10 cellular contexts compared by ENCODE assay signal in genomic region chr12:47821346-47821706, GRCh38. TPM values are rescaled to one million over a fixed set of nuclear protein-coding genes. Genes with fewer than 3 reads are reported as not detected.
DNase-seq lines count a peak whose midpoint lies in the region; ATAC-seq and TF ChIP-seq lines count a peak whose summit lies in the region.
"Had no signal": no experiment of that assay in that cellular context is flagged by ENCODE, and none has a peak within 500 bp of the region (broad histone marks: within the 10 kb centered on the region; RNA-seq: fewer than 3 reads in every experiment).

No MANE protein-coding gene starts in this region.

- WGBS in SK-N-SH (ENCODE audit: low lambda C conversion rate) = 100% methylated on average over 4 of the region's 4 CpGs
- WGBS in adrenal gland, 4 donors = 85 to 94% (median 87%) methylated on average over 4 of the region's 4 CpGs
- WGBS in liver = 89% methylated on average over 4 of the region's 4 CpGs
- 58 to 71% methylated on average over 4 of the region's 4 CpGs for WGBS in testis, 2 donors

- CTCF ChIA-PET in SK-N-SH (lab: Yijun Ruan, JAX) = interaction anchor here (0.7 to 7.3 kb wide), 10 partner anchors 10 to 170 kb away, joined by 3 to 59 read pairs (median 4); no protein-coding TSS in a partner anchor

- DNase-seq in SK-N-SH (no peak), adrenal gland (no peak), testis (no peak), NCI-H2029 treated with DMSO at 0.1 percent for 48 hours (lab: John Stamatoyannopoulos, UW) (no peak), GM13976 (ENCODE audit: low spot score) (no peak), NCI-H187 (lab: John Stamatoyannopoulos, UW) (no peak)
- DNase-seq: NCI-H2171 treated with DMSO at 0.1 percent for 48 hours had no signal

- H3K9me3 ChIP-seq in SK-N-SH (no peaks in the 10 kb centered on the region), adrenal gland (replicated peaks in 1 of 3) (no peaks in the 10 kb centered on the region), liver (ENCODE audit: control insufficient read depth in 4 of 4, low read length in 3 of 4) (no peaks in the 10 kb centered on the region), testis (no peaks in the 10 kb centered on the region)

- peak overlapping the region; percentile 96 for H3K4me2 ChIP-seq in SK-N-SH

- H3K9me2 ChIP-seq in SK-N-SH = no peaks in the 10 kb centered on the region

- ATAC-seq in SK-N-SH treated with all-trans-retinoic acid at 6 μM for 48 hours = no peak

- TF ChIP-seq EP300 in SK-N-SH (IDR thresholded peaks at IDR 0.05; ENCODE audit: borderline replicate concordance in 1 of 2, low read depth in 1 of 2, low read length in 1 of 2) = no peak

- H3K4me1 ChIP-seq in SK-N-SH (ENCODE audit: control insufficient read depth in 1 of 2, insufficient read depth in 2 of 2, low read depth in 1 of 2, low read length in 1 of 2) (peaks cover 35 to 38% of the 10 kb centered on the region in 2 experiments), adrenal gland (replicated peaks in 1 of 2) (peaks cover 52 to 73% of the 10 kb centered on the region in 2 donors), liver (ENCODE audit: control insufficient read depth in 4 of 4, insufficient read depth in 4 of 4, low read length in 3 of 4) (peaks cover 0 to 26% (median 5%) of the 10 kb centered on the region in 4 donors), testis (peaks cover 58% of the 10 kb centered on the region)

- TF ChIP-seq POLR2A in adrenal gland (IDR thresholded peaks at IDR 0.05) = no peak
- no peak for TF ChIP-seq POLR2A in testis (IDR thresholded peaks at IDR 0.05)

- H3K27ac ChIP-seq in SK-N-SH (ENCODE audit: low read depth in 2 of 2, low read length in 1 of 2) (peak overlapping the region; percentile 90 to 92), adrenal gland (peak overlapping the region; percentile 95 to 100 (median 99)), liver (ENCODE audit: low read depth in 1 of 2, low read length in 2 of 2) (peak overlapping the region; percentile 80 to 84), testis (peak overlapping the region; percentile 60 to 96)
- H3K27ac ChIP-seq: 22Rv1 had no signal

- H3K27me3 ChIP-seq in SK-N-SH (ENCODE audit: insufficient read depth) (no peaks in the 10 kb centered on the region), adrenal gland (no peaks in the 10 kb centered on the region), liver (ENCODE audit: control insufficient read depth in 4 of 4, insufficient read depth in 4 of 4, low read length in 3 of 4) (no peaks in the 10 kb centered on the region), testis (no peaks in the 10 kb centered on the region)

- in situ Hi-C loops in GM13976 (cut with MboI; ENCODE audit: low sequenced_read_pairs, unreplicated experiment) = no loop called here

- H3K36me3 ChIP-seq in SK-N-SH (replicated peaks in 1 of 2; ENCODE audit: control insufficient read depth in 1 of 2, insufficient read depth in 2 of 2, low read length in 1 of 2) (peaks cover 0 to 2% of the 10 kb centered on the region in 2 experiments), adrenal gland (replicated peaks in 1 of 2) (no peaks in the 10 kb centered on the region), liver (ENCODE audit: control insufficient read depth in 4 of 4, insufficient read depth in 3 of 4, low read depth in 1 of 4, low read length in 3 of 4) (no peaks in the 10 kb centered on the region), testis (ENCODE audit: low read depth, missing control alignments) (no peaks in the 10 kb centered on the region)

- POLR2A ChIA-PET in SK-N-SH (lab: Yijun Ruan, JAX) = interaction anchor here (1.2 kb wide), 1 partner anchor 16 kb away, joined by 5 read pairs; no protein-coding TSS in a partner anchor

- H3K79me2 ChIP-seq in SK-N-SH (ENCODE audit: insufficient read depth) = peaks cover 46% of the 10 kb centered on the region

- no peak for TF ChIP-seq CTCF in SK-N-SH (IDR thresholded peaks at IDR 0.05)
- no peak for TF ChIP-seq CTCF in adrenal gland (IDR thresholded peaks at IDR 0.05)
- TF ChIP-seq CTCF in liver (IDR thresholded peaks at IDR 0.05; ENCODE audit: low read depth, low read length, missing input control) = no peak
- TF ChIP-seq CTCF in testis (IDR thresholded peaks at IDR 0.05) = no peak
- TF ChIP-seq CTCF in GM13976 (IDR thresholded peaks at IDR 0.05; ENCODE audit: borderline replicate concordance, control extremely low read depth, extremely low read depth, insufficient read depth, missing control alignments) = no peak

- H3K4me3 ChIP-seq in SK-N-SH (ENCODE audit: low read depth in 2 of 2, low read length in 1 of 2) (peak overlapping the region in 1 of 2 experiments; percentile 83; a peak in 1 of 4 replicates), adrenal gland (peak overlapping the region in 1 of 4 donors; percentile 96), liver (ENCODE audit: low read depth in 1 of 3, low read length in 3 of 3) (no peak overlapping the region), testis (no peak overlapping the region)

- no peak for TF ChIP-seq RAD21 in SK-N-SH (IDR thresholded peaks at IDR 0.05; ENCODE audit: low read length)
- no peak for TF ChIP-seq RAD21 in liver (IDR thresholded peaks at IDR 0.05)

- peak overlapping the region; percentile 32 for H2AFZ ChIP-seq in SK-N-SH (ENCODE audit: low read depth)

- peaks cover 9% of the 10 kb centered on the region for H3F3A ChIP-seq in SK-N-SH (replicated peaks; ENCODE audit: insufficient read depth)

- H3K9ac ChIP-seq in SK-N-SH = peak overlapping the region; percentile 98
- H3K9ac ChIP-seq in liver (ENCODE audit: low read depth in 1 of 2, low read length in 2 of 2) = no peak overlapping the region

- intact Hi-C loops in adrenal gland (cut with DNase I) = no loop called here
- intact Hi-C loops in testis (cut with DNase I; ENCODE audit: low total_unique reads) = no loop called here

- peaks cover 23% of the 10 kb centered on the region for H4K20me1 ChIP-seq in SK-N-SH (ENCODE audit: insufficient read depth)

TF ChIP-seq in SK-N-SH, 30 proteins besides CTCF, POLR2A, EP300 and RAD21 (continues in another document):
- TF ChIP-seq GABPA (IDR thresholded peaks at IDR 0.05; ENCODE audit: low read depth) = no peak
- TF ChIP-seq USF1 (IDR thresholded peaks at IDR 0.05; ENCODE audit: borderline replicate concordance, low read depth) = no peak
- TF ChIP-seq CHD2 (IDR thresholded peaks at IDR 0.05; ENCODE audit: low read length, partially characterized antibody) = no peak
- TF ChIP-seq TAF1 (IDR thresholded peaks at IDR 0.05; ENCODE audit: borderline replicate concordance, low read depth, low read length) = no peak

TF ChIP-seq in SK-N-SH treated with all-trans-retinoic acid at 6 μM for 48 hours, 23 proteins besides CTCF, POLR2A, EP300 and RAD21 (continues in another document):
- no peak for TF ChIP-seq SNAI2 (CRISPR knock-in tag; IDR thresholded peaks at IDR 0.05)

TF ChIP-seq in liver, 16 proteins besides CTCF, POLR2A, EP300 and RAD21 (continues in another document):
- TF ChIP-seq HNF4G (IDR thresholded peaks at IDR 0.05) (no peak), RXRA (IDR thresholded peaks at IDR 0.05) (no peak), FOXA2 (IDR thresholded peaks at IDR 0.05) (no peak), NR2F2 (IDR thresholded peaks at IDR 0.05) (no peak), JUND (IDR thresholded peaks at IDR 0.05) (no peak)
- TF ChIP-seq, protein P1, sequence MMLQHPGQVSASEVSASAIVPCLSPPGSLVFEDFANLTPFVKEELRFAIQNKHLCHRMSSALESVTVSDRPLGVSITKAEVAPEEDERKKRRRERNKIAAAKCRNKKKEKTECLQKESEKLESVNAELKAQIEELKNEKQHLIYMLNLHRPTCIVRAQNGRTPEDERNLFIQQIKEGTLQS (IDR thresholded peaks at IDR 0.05) = no peak
- TF ChIP-seq, protein P2, sequence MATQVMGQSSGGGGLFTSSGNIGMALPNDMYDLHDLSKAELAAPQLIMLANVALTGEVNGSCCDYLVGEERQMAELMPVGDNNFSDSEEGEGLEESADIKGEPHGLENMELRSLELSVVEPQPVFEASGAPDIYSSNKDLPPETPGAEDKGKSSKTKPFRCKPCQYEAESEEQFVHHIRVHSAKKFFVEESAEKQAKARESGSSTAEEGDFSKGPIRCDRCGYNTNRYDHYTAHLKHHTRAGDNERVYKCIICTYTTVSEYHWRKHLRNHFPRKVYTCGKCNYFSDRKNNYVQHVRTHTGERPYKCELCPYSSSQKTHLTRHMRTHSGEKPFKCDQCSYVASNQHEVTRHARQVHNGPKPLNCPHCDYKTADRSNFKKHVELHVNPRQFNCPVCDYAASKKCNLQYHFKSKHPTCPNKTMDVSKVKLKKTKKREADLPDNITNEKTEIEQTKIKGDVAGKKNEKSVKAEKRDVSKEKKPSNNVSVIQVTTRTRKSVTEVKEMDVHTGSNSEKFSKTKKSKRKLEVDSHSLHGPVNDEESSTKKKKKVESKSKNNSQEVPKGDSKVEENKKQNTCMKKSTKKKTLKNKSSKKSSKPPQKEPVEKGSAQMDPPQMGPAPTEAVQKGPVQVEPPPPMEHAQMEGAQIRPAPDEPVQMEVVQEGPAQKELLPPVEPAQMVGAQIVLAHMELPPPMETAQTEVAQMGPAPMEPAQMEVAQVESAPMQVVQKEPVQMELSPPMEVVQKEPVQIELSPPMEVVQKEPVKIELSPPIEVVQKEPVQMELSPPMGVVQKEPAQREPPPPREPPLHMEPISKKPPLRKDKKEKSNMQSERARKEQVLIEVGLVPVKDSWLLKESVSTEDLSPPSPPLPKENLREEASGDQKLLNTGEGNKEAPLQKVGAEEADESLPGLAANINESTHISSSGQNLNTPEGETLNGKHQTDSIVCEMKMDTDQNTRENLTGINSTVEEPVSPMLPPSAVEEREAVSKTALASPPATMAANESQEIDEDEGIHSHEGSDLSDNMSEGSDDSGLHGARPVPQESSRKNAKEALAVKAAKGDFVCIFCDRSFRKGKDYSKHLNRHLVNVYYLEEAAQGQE (IDR thresholded peaks at IDR 0.05) = no peak

RNA-seq across cellular contexts. Expression of gene HDAC7, which starts 1.6 kb away (rescaled TPM):
- polyA plus RNA-seq in SK-N-SH (2012; rRNA removed) = 32.7 and 51.0 TPM in 2 replicates
- polyA plus RNA-seq in SK-N-SH (2012; cell fraction: cytosol; rRNA removed) = 20.4 and 31.4 TPM in 2 replicates
- polyA plus RNA-seq in SK-N-SH (2012; cell fraction: nucleus; rRNA removed) = 227 and 305 TPM in 2 replicates
- 100 to 1,000 TPM in 5 of 8 donors, 10 to 100 TPM in 3; 66.6 to 178 (median 147) TPM for total RNA-seq in adrenal gland
- 100 to 1,000 TPM; 110 to 184 (median 164) TPM for polyA plus RNA-seq in adrenal gland
- total RNA-seq in liver = 10 to 100 TPM in 1 of 2 donors, 1 to 10 TPM in 1; 7.1 to 14.7 TPM
- polyA plus RNA-seq in liver = 1 to 10 TPM; 3.5 to 7.2 TPM
- 10 to 100 TPM; 39.9 to 70.0 TPM for total RNA-seq in testis
- 28.2 TPM for polyA plus RNA-seq in testis (ENCODE audit: insufficient read depth, low read depth, low replicate concordance)

RNA-seq across cellular contexts. Expression of gene SLC48A1, which starts 48.3 kb away (rescaled TPM):
- 7.3 and 8.1 TPM in 2 replicates for polyA plus RNA-seq in SK-N-SH (2012; rRNA removed)
- 4.7 and 6.8 TPM in 2 replicates for polyA plus RNA-seq in SK-N-SH (2012; cell fraction: cytosol; rRNA removed)
- polyA plus RNA-seq in SK-N-SH (2012; cell fraction: nucleus; rRNA removed) = 13.1 and 16.1 TPM in 2 replicates
- total RNA-seq in adrenal gland = 10 to 100 TPM; 52.5 to 91.9 (median 73.6) TPM
- polyA plus RNA-seq in adrenal gland = 10 to 100 TPM; 36.3 to 51.0 (median 44.8) TPM
- total RNA-seq in liver = 10 to 100 TPM in 1 of 2 donors, 1 to 10 TPM in 1; 6.1 to 15.4 TPM
- 10 to 100 TPM in 1 of 2 donors, 1 to 10 TPM in 1; 8.3 to 10.4 TPM for polyA plus RNA-seq in liver
- 10 to 100 TPM; 25.5 to 32.0 TPM for total RNA-seq in testis
- 21.0 TPM for polyA plus RNA-seq in testis (ENCODE audit: insufficient read depth, low read depth, low replicate concordance)
